9 cellular contexts compared by ENCODE assay signal in genomic region chr1:153353226-153353947, GRCh38. TPM values are rescaled to one million over a fixed set of nuclear protein-coding genes. Genes with fewer than 3 reads are reported as not detected.
DNase-seq lines count a peak whose midpoint lies in the region; ATAC-seq, FAIRE-seq and TF ChIP-seq lines count a peak whose summit lies in the region.
"Had no signal": no experiment of that assay in that cellular context is flagged by ENCODE, and none has a peak within 500 bp of the region (broad histone marks: within the 10 kb centered on the region; RNA-seq: fewer than 3 reads in every experiment).

No MANE protein-coding gene starts in this region.

- H3K27me3 Mint-ChIP-seq in activated CD8-positive, alpha-beta memory T cell treated with anti-CD3 and anti-CD28 coated beads, Interleukin-2, amount 10 ng/mL, durations not matched to agents 7 days and 5 days: peaks cover 21% of the 10 kb centered on the region
- peaks cover 0 to 11% (median 5%) of the 10 kb centered on the region in 3 donors for H3K27me3 Mint-ChIP-seq in immature natural killer cell (ENCODE audit: low read depth in 3 of 3)

- H2BK120ac ChIP-seq in H1 (replicated peaks; ENCODE audit: low read depth, low read length): no peak overlapping the region

- no peak overlapping the region for H2BK15ac ChIP-seq in H1 (ENCODE audit: low read length)

- CTCF ChIA-PET in activated CD8-positive, alpha-beta memory T cell treated with anti-CD3 and anti-CD28 coated beads, Interleukin-2, amount 10 ng/mL, durations not matched to agents 7 days and 5 days (lab: Charles Lee): interaction anchor here (1.0 to 6.4 kb wide), 15 partner anchors 10 to 179 kb away, joined by 3 to 126 read pairs (median 5); partner anchors contain the start of gene S100A12
- CTCF ChIA-PET in H1 (lab: Charles Lee; ENCODE audit: partially characterized antibody): interaction anchor here (0.6 to 8.5 kb wide), 57 partner anchors 9 to 1319 kb away, joined by 3 to 360 read pairs (median 5); partner anchors contain the start of genes PGLYRP3, S100A1 and S100A14

- peak; percentile 63 for TF ChIP-seq RAD21 in H1 (IDR thresholded peaks at IDR 0.05 in 1 of 2, conservative IDR thresholded peaks at IDR 0.05 in 1 of 2; ENCODE audit: low read depth in 2 of 2, low read length in 2 of 2)

- no peak overlapping the region for H4K91ac ChIP-seq in H1 (replicated peaks; ENCODE audit: insufficient read length, low read length)

- no peaks in the 10 kb centered on the region for H3K79me2 ChIP-seq in H1 (ENCODE audit: control insufficient read depth in 1 of 2, insufficient read depth in 2 of 2, low read length in 2 of 2)

- no peak for FAIRE-seq in H1 (lab: Jason Lieb, UNC)

- no peaks in the 10 kb centered on the region for H3K9me3 Mint-ChIP-seq in activated CD8-positive, alpha-beta memory T cell treated with anti-CD3 and anti-CD28 coated beads, Interleukin-2, amount 10 ng/mL, durations not matched to agents 7 days and 5 days (ENCODE audit: low read depth)
- no peaks in the 10 kb centered on the region for H3K9me3 Mint-ChIP-seq in immature natural killer cell

- no peaks in the 10 kb centered on the region for H3K36me3 ChIP-seq in H1 (ENCODE audit: control insufficient read depth in 2 of 4, insufficient read depth in 4 of 4, low read length in 3 of 4)
- no peaks in the 10 kb centered on the region for H3K36me3 ChIP-seq in testis (ENCODE audit: low read depth, missing control alignments)
- H3K36me3 ChIP-seq in upper lobe of left lung: no peaks in the 10 kb centered on the region
- H3K36me3 ChIP-seq: gastroesophageal sphincter had no signal

- peak; percentile 52 for DNase-seq in activated CD8-positive, alpha-beta memory T cell treated with anti-CD3 and anti-CD28 coated beads for 24 hours
- no peak for DNase-seq in activated CD8-positive, alpha-beta memory T cell treated with anti-CD3 and anti-CD28 coated beads, Interleukin-2, amount 10 ng/mL, durations not matched to agents 7 days and 5 days
- DNase-seq in NCI-H2196 (lab: John Stamatoyannopoulos, UW; ENCODE audit: unreplicated experiment) (peak; percentile 41), H1 (ENCODE audit: low read depth in 1 of 2, low spot score in 2 of 2) (peak in 1 of 2 experiments; percentile 60), testis (peak; percentile 20), immature natural killer cell (no peak), upper lobe of left lung (no peak)

- H3K27me3 ChIP-seq in H1 (replicated peaks in 1 of 4; ENCODE audit: control insufficient read depth in 3 of 4, extremely low read depth in 1 of 4, insufficient read depth in 3 of 4, low read length in 3 of 4): no peaks in the 10 kb centered on the region
- no peaks in the 10 kb centered on the region for H3K27me3 ChIP-seq in testis
- no peaks in the 10 kb centered on the region for H3K27me3 ChIP-seq in upper lobe of left lung

- H3K4me1 Mint-ChIP-seq in activated CD8-positive, alpha-beta memory T cell treated with anti-CD3 and anti-CD28 coated beads, Interleukin-2, amount 10 ng/mL, durations not matched to agents 7 days and 5 days: peaks cover 7% of the 10 kb centered on the region
- peaks cover 0 to 4% of the 10 kb centered on the region in 2 donors for H3K4me1 Mint-ChIP-seq in immature natural killer cell

- no peaks in the 10 kb centered on the region for H3K23me2 ChIP-seq in H1 (ENCODE audit: low read depth, low read length)

- no peaks in the 10 kb centered on the region; a peak in 1 of 7 replicates for H3K4me1 ChIP-seq in H1 (replicated peaks in 1 of 4; ENCODE audit: control insufficient read depth in 3 of 4, insufficient read depth in 4 of 4, low read length in 3 of 4)
- H3K4me1 ChIP-seq in testis: no peaks in the 10 kb centered on the region
- H3K4me1 ChIP-seq in upper lobe of left lung: peaks cover 0 to 14% (median 11%) of the 10 kb centered on the region in 4 donors
- H3K4me1 ChIP-seq: gastroesophageal sphincter had no signal

- H3K23ac ChIP-seq in H1 (ENCODE audit: insufficient read length): no peak overlapping the region

- H2BK20ac ChIP-seq in H1 (ENCODE audit: low read length): no peak overlapping the region

- TF ChIP-seq EP300 in H1 (IDR thresholded peaks at IDR 0.05; ENCODE audit: borderline replicate concordance in 1 of 2, low read depth in 2 of 2, low read length in 2 of 2) (no peak), upper lobe of left lung (IDR thresholded peaks at IDR 0.05) (no peak)

- H3K9ac ChIP-seq in H1 (replicated peaks in 1 of 4; ENCODE audit: extremely low read depth in 1 of 4, low read depth in 3 of 4, low read length in 3 of 4): no peak overlapping the region

- H2AFZ ChIP-seq in H1 (ENCODE audit: low read length): peak overlapping the region; percentile 42; the same call in 1 of the 2 replicates

- H3K4ac ChIP-seq in H1 (replicated peaks; ENCODE audit: insufficient read length, low read depth, low read length): no peak overlapping the region

- no peak overlapping the region for H2AK5ac ChIP-seq in H1 (ENCODE audit: low read depth, low read length)

- no peak overlapping the region for H3K18ac ChIP-seq in H1 (ENCODE audit: extremely low read depth, low read length)

- H3K27ac Mint-ChIP-seq in activated CD8-positive, alpha-beta memory T cell treated with anti-CD3 and anti-CD28 coated beads, Interleukin-2, amount 10 ng/mL, durations not matched to agents 7 days and 5 days: no peak overlapping the region
- H3K27ac Mint-ChIP-seq in immature natural killer cell: no peak overlapping the region

- no peaks in the 10 kb centered on the region for H4K20me1 ChIP-seq in H1 (replicated peaks in 1 of 2; ENCODE audit: control insufficient read depth in 1 of 2, insufficient read depth in 2 of 2, low read length in 2 of 2)

- no peaks in the 10 kb centered on the region for H3K9me3 ChIP-seq in H1 (ENCODE audit: insufficient read depth in 2 of 2, low read depth in 1 of 2, low read length in 1 of 2)
- H3K9me3 ChIP-seq in testis: no peaks in the 10 kb centered on the region
- H3K9me3 ChIP-seq in upper lobe of left lung: no peaks in the 10 kb centered on the region
- H3K9me3 ChIP-seq: gastroesophageal sphincter had no signal

- no peak for ATAC-seq in activated CD8-positive, alpha-beta memory T cell treated with anti-CD3 and anti-CD28 coated beads, Interleukin-2, amount 10 ng/mL, durations not matched to agents 7 days and 5 days
- ATAC-seq in GM18873 (IDR thresholded peaks at IDR 0.05; ENCODE audit: low FRiP score, unreplicated experiment) (no peak), upper lobe of left lung (ENCODE audit: low FRiP score in 2 of 2) (no peak)

- no peak overlapping the region for H3K56ac ChIP-seq in H1 (replicated peaks; ENCODE audit: insufficient read length, low read depth, low read length)

- H3K4me3 Mint-ChIP-seq in activated CD8-positive, alpha-beta memory T cell treated with anti-CD3 and anti-CD28 coated beads, Interleukin-2, amount 10 ng/mL, durations not matched to agents 7 days and 5 days: no peak overlapping the region
- H3K4me3 Mint-ChIP-seq in immature natural killer cell: no peak overlapping the region

- H2BK5ac ChIP-seq in H1 (ENCODE audit: low read depth, low read length): 0 out of 2 replicates have a peak overlapping the region, but pooled peaks have one; percentile 12

- no peaks in the 10 kb centered on the region for H3K79me1 ChIP-seq in H1 (ENCODE audit: low read depth, low read length)

- no peaks in the 10 kb centered on the region for H3K36me3 Mint-ChIP-seq in activated CD8-positive, alpha-beta memory T cell treated with anti-CD3 and anti-CD28 coated beads, Interleukin-2, amount 10 ng/mL, durations not matched to agents 7 days and 5 days
- no peaks in the 10 kb centered on the region for H3K36me3 Mint-ChIP-seq in immature natural killer cell

- H3K4me2 ChIP-seq in H1 (ENCODE audit: insufficient read depth in 1 of 2, low read depth in 2 of 2, low read length in 2 of 2): no peak overlapping the region

- H4K5ac ChIP-seq in H1 (ENCODE audit: insufficient read length, low read depth, low read length): no peak overlapping the region

- no peak overlapping the region for H4K8ac ChIP-seq in H1 (ENCODE audit: extremely low read depth, insufficient read depth, low read length)

- no peak overlapping the region for H3K14ac ChIP-seq in H1 (ENCODE audit: insufficient read length)

- intact Hi-C loops in testis (cut with DNase I; ENCODE audit: low total_unique reads): loop anchor here (10.0 kb wide), 1 partner anchor 141 kb away; no protein-coding TSS in a partner anchor

- H3K4me3 ChIP-seq in H1 (ENCODE audit: extremely low read depth in 1 of 4, insufficient read depth in 2 of 4, low read depth in 3 of 4, low read length in 4 of 4): no peak overlapping the region
- H3K4me3 ChIP-seq in testis: no peak overlapping the region
- H3K4me3 ChIP-seq in upper lobe of left lung: no peak overlapping the region
- H3K4me3 ChIP-seq: gastroesophageal sphincter had no signal

- no peak overlapping the region for H3K27ac ChIP-seq in H1 (ENCODE audit: low read depth, low read length)
- no peak overlapping the region for H3K27ac ChIP-seq in testis
- H3K27ac ChIP-seq in upper lobe of left lung: no peak overlapping the region
- H3K27ac ChIP-seq: gastroesophageal sphincter had no signal

- no peak for TF ChIP-seq POLR2A in H1 (IDR thresholded peaks at IDR 0.05; ENCODE audit: control extremely low read depth in 1 of 2, low read depth in 2 of 2, low read length in 2 of 2)
- no peak for TF ChIP-seq POLR2A in testis (IDR thresholded peaks at IDR 0.05)
- TF ChIP-seq POLR2A in upper lobe of left lung (IDR thresholded peaks at IDR 0.05): no peak

- POLR2A ChIA-PET in H1 (lab: Charles Lee; ENCODE audit: partially characterized antibody): interaction anchor here (1.0 to 1.3 kb wide), 2 partner anchors 131 to 274 kb away, joined by 3 read pairs; partner anchors contain the start of gene S100A13

- 86% methylated on average over 7 of the region's 7 CpGs; no CpG with 5 or more reads in 1 of the 2 experiments for WGBS in H1 (ENCODE audit: extremely low coverage in 1 of 2, insufficient coverage in 1 of 2, insufficient read length in 1 of 2, insufficient replicate concordance in 2 of 2, low coverage in 1 of 2, low lambda C conversion rate in 2 of 2, missing lambda C conversion rate in 1 of 2), 2 experiments
- 73 to 79% methylated on average over 7 of the region's 7 CpGs for WGBS in testis, 2 donors
- WGBS in upper lobe of left lung, 2 donors: 79% methylated on average over 7 of the region's 7 CpGs

- no peak overlapping the region for H2BK12ac ChIP-seq in H1 (ENCODE audit: low read depth, low read length)

- peak; percentile 64 to 78 (median 77) for TF ChIP-seq CTCF in H1 (IDR thresholded peaks at IDR 0.05; ENCODE audit: control extremely low read depth in 1 of 3, insufficient read depth in 1 of 3, low read depth in 1 of 3, low read length in 3 of 3)
- TF ChIP-seq CTCF in testis (IDR thresholded peaks at IDR 0.05): no peak
- peak in 1 of 6 experiments; percentile 8 for TF ChIP-seq CTCF in upper lobe of left lung (IDR thresholded peaks at IDR 0.05)

RNA-seq across cellular contexts. Expression of gene S100A9, which starts 4.3 kb away (rescaled TPM):
- not detected for total RNA-seq in activated CD8-positive, alpha-beta memory T cell treated with anti-CD3 and anti-CD28 coated beads, Interleukin-2, amount 10 ng/mL, durations not matched to agents 7 days and 5 days
- total RNA-seq in H1 (2021; fragmentation: NEBNext Ultra II Directional; extraction: Animal tissue kit (Norgen Biotek cat#: 25700)): not detected in 2 replicates
- polyA plus RNA-seq in H1 (2011; rRNA removed) (not detected in 2 replicates), testis (ENCODE audit: insufficient read depth, low read depth, low replicate concordance) (36.6 TPM), immature natural killer cell (100 to 1,000 TPM in 1 of 3 donors, 10 to 100 TPM in 2; 38.1 to 109 (median 86.0) TPM)
- polyA plus RNA-seq in H1 (2011; cell fraction: cytosol; rRNA removed): not detected
- not detected for polyA plus RNA-seq in H1 (2011; cell fraction: nucleus; rRNA removed)
- not detected in 4 replicates for polyA plus RNA-seq in H1 (2012, experiment 1 of 2)
- not detected for polyA plus RNA-seq in H1 (2012, experiment 2 of 2)
- not detected for polyA plus RNA-seq in H1 (2013, experiment 1 of 2)
- polyA plus RNA-seq in H1 (2013, experiment 2 of 2): not detected
- polyA minus RNA-seq in H1 (2011; rRNA and poly(A)+ RNA removed): not detected in 2 replicates
- not detected for polyA minus RNA-seq in H1 (2011; cell fraction: cytosol; rRNA and poly(A)+ RNA removed)
- polyA minus RNA-seq in H1 (2011; cell fraction: nucleus; rRNA and poly(A)+ RNA removed): not detected
- total RNA-seq in testis (10 to 100 TPM in 1 of 2 donors, 1 to 10 TPM in 1; 4.6 to 10.7 TPM), upper lobe of left lung (1,000 to 10,000 TPM in 1 of 6 donors, 100 to 1,000 TPM in 5; 133 to 1,125 (median 606) TPM)

RNA-seq across cellular contexts. Expression of gene PGLYRP4, which starts 4.7 kb away (rescaled TPM):
- total RNA-seq in activated CD8-positive, alpha-beta memory T cell treated with anti-CD3 and anti-CD28 coated beads, Interleukin-2, amount 10 ng/mL, durations not matched to agents 7 days and 5 days: not detected
- total RNA-seq in H1 (2021; fragmentation: NEBNext Ultra II Directional; extraction: Animal tissue kit (Norgen Biotek cat#: 25700)): not detected in 2 replicates
- polyA plus RNA-seq in H1 (2011; rRNA removed) (not detected in 2 replicates), testis (ENCODE audit: insufficient read depth, low read depth, low replicate concordance) (0.17 TPM), immature natural killer cell (not detected)
- not detected for polyA plus RNA-seq in H1 (2011; cell fraction: cytosol; rRNA removed)
- not detected for polyA plus RNA-seq in H1 (2011; cell fraction: nucleus; rRNA removed)
- polyA plus RNA-seq in H1 (2012, experiment 1 of 2): not detected in 4 replicates
- polyA plus RNA-seq in H1 (2012, experiment 2 of 2): not detected
- polyA plus RNA-seq in H1 (2013, experiment 1 of 2): not detected
- polyA plus RNA-seq in H1 (2013, experiment 2 of 2): not detected
- polyA minus RNA-seq in H1 (2011; rRNA and poly(A)+ RNA removed): not detected in 2 replicates
- not detected for polyA minus RNA-seq in H1 (2011; cell fraction: cytosol; rRNA and poly(A)+ RNA removed)
- not detected for polyA minus RNA-seq in H1 (2011; cell fraction: nucleus; rRNA and poly(A)+ RNA removed)
- total RNA-seq in testis (under 1 TPM in 1 of 2 donors, not detected in 1; 0.12 TPM), upper lobe of left lung (not detected)
- total RNA-seq: gastroesophageal sphincter had no signal

RNA-seq across cellular contexts. Expression of gene S100A12, which starts 22.0 kb away (rescaled TPM):
- not detected for total RNA-seq in activated CD8-positive, alpha-beta memory T cell treated with anti-CD3 and anti-CD28 coated beads, Interleukin-2, amount 10 ng/mL, durations not matched to agents 7 days and 5 days
- not detected in 2 replicates for total RNA-seq in H1 (2021; fragmentation: NEBNext Ultra II Directional; extraction: Animal tissue kit (Norgen Biotek cat#: 25700))
- polyA plus RNA-seq in H1 (2011; rRNA removed): not detected in 2 replicates
- polyA plus RNA-seq in H1 (2011; cell fraction: cytosol; rRNA removed): not detected
- not detected for polyA plus RNA-seq in H1 (2011; cell fraction: nucleus; rRNA removed)
- polyA plus RNA-seq in H1 (2012, experiment 1 of 2): not detected in 4 replicates
- polyA plus RNA-seq in H1 (2012, experiment 2 of 2): not detected
- polyA plus RNA-seq in H1 (2013, experiment 1 of 2): not detected
- not detected for polyA plus RNA-seq in H1 (2013, experiment 2 of 2)
- polyA minus RNA-seq in H1 (2011; rRNA and poly(A)+ RNA removed): not detected in 2 replicates
- not detected for polyA minus RNA-seq in H1 (2011; cell fraction: cytosol; rRNA and poly(A)+ RNA removed)
- not detected for polyA minus RNA-seq in H1 (2011; cell fraction: nucleus; rRNA and poly(A)+ RNA removed)
- total RNA-seq in testis: not detected
- polyA plus RNA-seq in testis (ENCODE audit: insufficient read depth, low read depth, low replicate concordance): not detected
- polyA plus RNA-seq in immature natural killer cell: 1 to 10 TPM in 2 of 3 donors, under 1 TPM in 1; 0.87 to 3.8 (median 2.6) TPM
- 10 to 100 TPM in 5 of 6 donors, 1 to 10 TPM in 1; 5.2 to 75.7 (median 32.1) TPM for total RNA-seq in upper lobe of left lung

RNA-seq across cellular contexts. Expression of gene S100A8, which starts 37.5 kb away (rescaled TPM):
- not detected for total RNA-seq in activated CD8-positive, alpha-beta memory T cell treated with anti-CD3 and anti-CD28 coated beads, Interleukin-2, amount 10 ng/mL, durations not matched to agents 7 days and 5 days
- total RNA-seq in H1 (2021; fragmentation: NEBNext Ultra II Directional; extraction: Animal tissue kit (Norgen Biotek cat#: 25700)): not detected in 2 replicates
- polyA plus RNA-seq in H1 (2011; rRNA removed): not detected in 2 replicates
- not detected for polyA plus RNA-seq in H1 (2011; cell fraction: cytosol; rRNA removed)
- not detected for polyA plus RNA-seq in H1 (2011; cell fraction: nucleus; rRNA removed)
- polyA plus RNA-seq in H1 (2012, experiment 1 of 2): not detected in 4 replicates
- polyA plus RNA-seq in H1 (2012, experiment 2 of 2): not detected
- polyA plus RNA-seq in H1 (2013, experiment 1 of 2): not detected
- not detected for polyA plus RNA-seq in H1 (2013, experiment 2 of 2)
- not detected in 2 replicates for polyA minus RNA-seq in H1 (2011; rRNA and poly(A)+ RNA removed)
- polyA minus RNA-seq in H1 (2011; cell fraction: cytosol; rRNA and poly(A)+ RNA removed): not detected
- not detected for polyA minus RNA-seq in H1 (2011; cell fraction: nucleus; rRNA and poly(A)+ RNA removed)
- total RNA-seq in testis: 1 to 10 TPM; 1.3 to 3.0 TPM
- polyA plus RNA-seq in testis (ENCODE audit: insufficient read depth, low read depth, low replicate concordance): 20.3 TPM
- polyA plus RNA-seq in immature natural killer cell: 10 to 100 TPM; 20.3 to 43.5 (median 40.3) TPM
- 100 to 1,000 TPM in 4 of 6 donors, 10 to 100 TPM in 2; 49.2 to 842 (median 194) TPM for total RNA-seq in upper lobe of left lung

RNA-seq across cellular contexts. Expression of gene PGLYRP3, which starts 40.6 kb away (rescaled TPM):
- not detected for total RNA-seq in activated CD8-positive, alpha-beta memory T cell treated with anti-CD3 and anti-CD28 coated beads, Interleukin-2, amount 10 ng/mL, durations not matched to agents 7 days and 5 days
- total RNA-seq in H1 (2021; fragmentation: NEBNext Ultra II Directional; extraction: Animal tissue kit (Norgen Biotek cat#: 25700)): not detected in 2 replicates
- polyA plus RNA-seq in H1 (2011; rRNA removed): not detected in 2 replicates
- not detected for polyA plus RNA-seq in H1 (2011; cell fraction: cytosol; rRNA removed)
- not detected for polyA plus RNA-seq in H1 (2011; cell fraction: nucleus; rRNA removed)
- polyA plus RNA-seq in H1 (2012, experiment 1 of 2): not detected in 4 replicates
- polyA plus RNA-seq in H1 (2012, experiment 2 of 2): not detected
- polyA plus RNA-seq in H1 (2013, experiment 1 of 2): not detected
- not detected for polyA plus RNA-seq in H1 (2013, experiment 2 of 2)
- polyA minus RNA-seq in H1 (2011; rRNA and poly(A)+ RNA removed): not detected in 2 replicates
- not detected for polyA minus RNA-seq in H1 (2011; cell fraction: cytosol; rRNA and poly(A)+ RNA removed)
- polyA minus RNA-seq in H1 (2011; cell fraction: nucleus; rRNA and poly(A)+ RNA removed): not detected
- total RNA-seq in testis: not detected
- 0.28 TPM for polyA plus RNA-seq in testis (ENCODE audit: insufficient read depth, low read depth, low replicate concordance)
- not detected for polyA plus RNA-seq in immature natural killer cell
- total RNA-seq in upper lobe of left lung: not detected

Comparison
In these comparisons a context has a peak if more than half of its experiments do, and no peak if none do; other contexts are left out.
1. DNase-seq: peak in activated CD8-positive, alpha-beta memory T cell treated with anti-CD3 and anti-CD28 coated beads for 24 hours (single experiment), NCI-H2196 (single experiment) and testis (single experiment); none in activated CD8-positive, alpha-beta memory T cell treated with anti-CD3 and anti-CD28 coated beads, Interleukin-2, amount 10 ng/mL, durations not matched to agents 7 days and 5 days (single experiment), immature natural killer cell (0 of 3) and upper lobe of left lung (0 of 2).
2. CTCF ChIP-seq: peak in H1 (3 of 3); none in testis (0 of 3).
3. RNA of gene S100A9, which starts 4.3 kb away (total RNA-seq): 133 to 1,125 TPM in upper lobe of left lung; 4.6 to 10.7 TPM in testis, not detected in activated CD8-positive, alpha-beta memory T cell treated with anti-CD3 and anti-CD28 coated beads, Interleukin-2, amount 10 ng/mL, durations not matched to agents 7 days and 5 days and not detected in H1; every median in the first group is over 10 times any median in the second.